In the genomic region with DNA sequence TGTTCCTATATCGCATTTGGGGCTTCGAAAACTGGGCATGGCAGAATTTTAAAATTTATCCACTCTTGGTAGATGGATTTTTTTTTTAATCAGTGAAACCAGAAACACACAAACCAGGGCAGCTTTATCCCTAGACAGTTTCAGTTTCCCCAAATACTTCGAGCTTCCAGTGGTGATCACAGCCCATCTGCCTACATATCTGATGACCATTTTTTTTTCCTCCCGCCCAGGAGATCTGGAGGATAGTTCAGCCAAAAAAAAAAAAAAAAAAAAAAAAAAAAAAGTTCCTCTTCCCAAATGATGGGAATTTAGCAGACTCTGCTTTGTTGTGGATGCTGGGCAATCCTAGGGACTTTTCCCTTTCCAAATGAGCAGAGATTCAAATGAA, we compare ENCODE assay signal across 9 cellular contexts. TPM values are rescaled to one million over a fixed set of nuclear protein-coding genes. Genes with fewer than 3 reads are reported as not detected.
DNase-seq lines count a peak whose midpoint lies in the region; ATAC-seq, FAIRE-seq and TF ChIP-seq lines count a peak whose summit lies in the region.
"Had no signal": no experiment of that assay in that cellular context is flagged by ENCODE, and none has a peak within 500 bp of the region (broad histone marks: within the 10 kb centered on the region; RNA-seq: fewer than 3 reads in every experiment).

No MANE protein-coding gene starts in this region.

- ATAC-seq in A549 (no peak), HG02610 (IDR thresholded peaks at IDR 0.05; ENCODE audit: unreplicated experiment) (no peak)

- no peaks in the 10 kb centered on the region for H3K36me3 ChIP-seq in mucosa of rectum (ENCODE audit: control insufficient read depth in 2 of 2, insufficient read depth in 2 of 2, low read length in 2 of 2)

- POLR2A ChIA-PET in A549 (lab: Yijun Ruan, JAX) = interaction anchor here (1.0 to 1.8 kb wide), 7 partner anchors 9 to 384 kb away, joined by 3 to 7 read pairs (median 5); a partner anchor contains a TSS

- H3K4me3 ChIP-seq in A549 = peak overlapping the region; percentile 77
- H3K4me3 ChIP-seq in LNCaP clone FGC (ENCODE audit: low read depth, low read length) = peak overlapping the region; percentile 73
- H3K4me3 ChIP-seq in mucosa of rectum (ENCODE audit: low read length in 2 of 2) = peak overlapping the region; percentile 79 to 85

- no peak for TF ChIP-seq EP300 in A549 (IDR thresholded peaks at IDR 0.05)

- H3K4me1 ChIP-seq in A549 (peaks cover 13% of the 10 kb centered on the region; the same call in 2 of the 3 replicates), mucosa of rectum (ENCODE audit: control insufficient read depth in 2 of 2, insufficient read depth in 2 of 2, low read length in 2 of 2) (peaks cover 0 to 11% of the 10 kb centered on the region in 2 donors)

- no peak for TF ChIP-seq RAD21 in A549 (conservative IDR thresholded peaks at IDR 0.05 in 1 of 2, IDR thresholded peaks at IDR 0.05 in 1 of 2)

- 41% methylated on average over 4 of the region's 4 CpGs for WGBS in A549 (ENCODE audit: missing lambda C conversion rate)

- peak overlapping the region; percentile 70 for H3K4me2 ChIP-seq in A549

- no peaks in the 10 kb centered on the region for H3K9me3 ChIP-seq in A549
- H3K9me3 ChIP-seq in mucosa of rectum (ENCODE audit: control insufficient read depth in 2 of 2, low read length in 2 of 2) = no peaks in the 10 kb centered on the region

- CTCF ChIA-PET in A549 (lab: Yijun Ruan, JAX) = interaction anchor here (0.6 to 1.5 kb wide), 11 partner anchors 8 to 118 kb away, joined by 3 to 6 read pairs (median 3); no protein-coding TSS in a partner anchor

- peak overlapping the region; percentile 91 to 94 for H3K9ac ChIP-seq in mucosa of rectum (ENCODE audit: low read depth in 1 of 2, low read length in 2 of 2)

- no peak for FAIRE-seq in A549 (lab: Jason Lieb, UNC)

- DNase-seq in A549 (ENCODE audit: low read depth in 1 of 2, low spot score in 1 of 2) (no peak), LNCaP clone FGC (ENCODE audit: low read depth) (no peak), dedifferentiated amniotic fluid mesenchymal stem cell (ENCODE audit: extremely low spot score) (peak; percentile 34), NCI-H2196 treated with DMSO at 0.1 percent for 48 hours (lab: John Stamatoyannopoulos, UW; ENCODE audit: unreplicated experiment) (no peak), GM19238 (ENCODE audit: insufficient read length, low spot score) (no peak), dermis blood vessel endothelial cell (no peak)
- DNase-seq: stimulated activated CD4-positive, alpha-beta T cell treated with anti-CD3 and anti-CD28 coated beads, Interleukin-12 subunit alpha, Interleukin-12 subunit beta, amount 100 ng/mL, for 4 hours had no signal

- TF ChIP-seq CTCF in A549 (IDR thresholded peaks at IDR 0.05) (no peak; the same call in 2 of the 3 replicates), LNCaP clone FGC (IDR thresholded peaks at IDR 0.05; ENCODE audit: control insufficient read depth, extremely low read depth, insufficient read depth) (no peak)

- H3K27ac ChIP-seq in A549 = peak overlapping the region; percentile 86 to 88; a peak in 4 of 6 replicates
- H3K27ac ChIP-seq in mucosa of rectum (ENCODE audit: low read depth in 2 of 2, low read length in 2 of 2) = peak overlapping the region; percentile 97

- no peaks in the 10 kb centered on the region for H3K27me3 ChIP-seq in mucosa of rectum (ENCODE audit: control insufficient read depth in 2 of 2, insufficient read depth in 2 of 2, low read length in 2 of 2)

- TF ChIP-seq POLR2A in A549 (IDR thresholded peaks at IDR 0.05; ENCODE audit: low read length) = no peak

TF ChIP-seq in A549, 52 proteins besides CTCF, POLR2A, EP300 and RAD21:
- TF ChIP-seq FOXS1 (CRISPR knock-in tag; IDR thresholded peaks at IDR 0.05) = no peak

RNA-seq across cellular contexts. Expression of a gene that starts 1.0 kb away (rescaled TPM):
- polyA plus RNA-seq in A549 (2011; rRNA removed) (11.8 and 12.2 TPM in 2 replicates), A549 (2017; fragmentation: RNase III; extraction: RNeasy Plus Mini Kit Qiagen cat#74134 plus additional on column Dnase treatment) (5.0 to 5.6 TPM (median 5.4 TPM) in 3 replicates)
- 3.3 and 3.9 TPM in 2 replicates for polyA plus RNA-seq in A549 (2012; cell fraction: cytosol; rRNA removed)
- polyA plus RNA-seq in A549 (2012; cell fraction: nucleus; rRNA removed) = 3.1 and 3.4 TPM in 2 replicates
- 19.6 and 20.0 TPM in 2 replicates for polyA minus RNA-seq in A549 (2011; rRNA and poly(A)+ RNA removed)
- total RNA-seq in dermis blood vessel endothelial cell = 76.6 and 83.4 TPM in 2 replicates
